Comparison of ENCODE assay signal across 14 cellular contexts in the genomic region with DNA sequence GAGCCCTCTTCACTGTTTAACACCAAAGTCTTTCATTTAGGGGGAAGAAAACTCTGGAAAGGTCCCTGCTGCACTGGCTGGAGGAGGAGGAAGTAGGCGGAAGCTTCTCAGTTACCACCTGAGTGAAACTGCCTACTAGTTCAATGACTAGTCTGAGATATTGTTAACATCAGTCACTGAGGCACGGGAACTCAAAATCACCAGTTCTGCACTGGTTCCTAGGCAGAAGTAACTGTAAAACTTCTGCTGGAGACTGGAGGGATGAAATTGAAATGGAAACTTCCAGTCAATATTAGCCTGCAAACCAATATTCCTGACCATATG.
DNase-seq lines count a peak whose midpoint lies in the region; ATAC-seq, FAIRE-seq and TF ChIP-seq lines count a peak whose summit lies in the region.
"Had no signal": no experiment of that assay in that cellular context is flagged by ENCODE, and none has a peak within 500 bp of the region (broad histone marks: within the 10 kb centered on the region; RNA-seq: fewer than 3 reads in every experiment).

No MANE protein-coding gene starts in this region.

- FAIRE-seq in GM12878 (lab: Jason Lieb, UNC): no peak

- no peaks in the 10 kb centered on the region for H3K9me3 Mint-ChIP-seq in WTC11

- intact Hi-C loops in GM12878 (cut with micrococcal nuclease; ENCODE audit: unreplicated experiment) (loop anchor here (2.0 kb wide), 1 partner anchor 244 kb away; no protein-coding TSS in a partner anchor), posterior cingulate gyrus (cut with DNase I) (loop anchor here (1.0 to 10.0 kb wide), 2 partner anchors 206 to 243 kb away; no protein-coding TSS in a partner anchor)

- H3K36me3 ChIP-seq in GM12878 (ENCODE audit: control insufficient read depth in 2 of 2, insufficient read depth in 2 of 2, low read length in 1 of 2): no peaks in the 10 kb centered on the region
- H3K36me3 ChIP-seq: colonic mucosa, transverse colon had no signal

- in situ Hi-C loops in GM12878 (cut with MboI): no loop called here

- H3K27me3 ChIP-seq in GM12878 (replicated peaks in 1 of 2; ENCODE audit: control insufficient read depth in 2 of 2, insufficient read depth in 2 of 2, low read length in 1 of 2): no peaks in the 10 kb centered on the region
- H3K27me3 ChIP-seq: colonic mucosa, transverse colon had no signal

- peaks cover 11% of the 10 kb centered on the region for H3K4me1 Mint-ChIP-seq in WTC11

- SMC1A ChIA-PET in GM12878 (lab: Charles Lee; ENCODE audit: uncharacterized antibody, unreplicated experiment): interaction anchor here (1.0 to 1.4 kb wide), 4 partner anchors 132 to 240 kb away, joined by 3 to 4 read pairs (median 3); no protein-coding TSS in a partner anchor

- H3K27ac ChIP-seq in GM12878 (ENCODE audit: control insufficient read depth, insufficient read depth): no peak overlapping the region; the same call in 1 of the 2 replicates
- H3K27ac ChIP-seq: colonic mucosa, KMS-11, RWPE1, transverse colon had no signal

- H3K4me1 ChIP-seq in GM12878 (ENCODE audit: control insufficient read depth, insufficient read depth, low read length): peaks cover 4% of the 10 kb centered on the region; the same call in 1 of the 2 replicates
- H3K4me1 ChIP-seq: colonic mucosa, transverse colon had no signal

- no peak overlapping the region for H3K4me3 ChIP-seq in GM12878
- H3K4me3 ChIP-seq: colonic mucosa, transverse colon had no signal

- peak overlapping the region; percentile 35 for H2AFZ ChIP-seq in GM12878 (ENCODE audit: control insufficient read depth, low read depth, low read length)

- BruUV-seq in GM12878 (replicated peaks; lab: Mats Ljungman, UMichigan): no TSS peak

- no peak overlapping the region for H3K9ac ChIP-seq in GM12878 (ENCODE audit: control insufficient read depth, insufficient read depth, low read length)
- H3K9ac ChIP-seq: KMS-11 had no signal

- no peak overlapping the region for H3K27ac Mint-ChIP-seq in WTC11

- no peak for DNase-seq in GM12878 (ENCODE audit: low read depth, low spot score)
- DNase-seq in stimulated activated CD4-positive, alpha-beta T cell treated with anti-CD3 and anti-CD28 coated beads, Interleukin-12 subunit alpha, Interleukin-12 subunit beta, amount 100 ng/mL, for 4 hours: no peak
- DNase-seq in posterior cingulate gyrus: no peak
- no peak for DNase-seq in WTC11 (ENCODE audit: low spot score)
- no peak for DNase-seq in stimulated activated CD4-positive, alpha-beta T cell treated with anti-CD3 and anti-CD28 coated beads, Interleukin-2, amount 100 ng/mL, for 24 hours
- DNase-seq: activated CD8-positive, alpha-beta memory T cell treated with anti-CD3 and anti-CD28 coated beads, Interleukin-2, amount 50 U/mL, for 48 hours; colonic mucosa; H7; transverse colon had no signal

- H4K20me1 ChIP-seq in GM12878 (ENCODE audit: control insufficient read depth, insufficient read depth): no peaks in the 10 kb centered on the region

- CTCF ChIA-PET in GM12878 (lab: Yijun Ruan, JAX) (interaction anchor here (1.9 to 2.9 kb wide), 5 partner anchors 210 to 634 kb away, joined by 6 to 14 read pairs (median 9); no protein-coding TSS in a partner anchor), WTC11 (lab: Charles Lee) (interaction anchor here (2.8 kb wide), 1 partner anchor 18 kb away, joined by 11 read pairs; no protein-coding TSS in a partner anchor)

- TF ChIP-seq EP300 in GM12878 (IDR thresholded peaks at IDR 0.05; ENCODE audit: borderline replicate concordance in 1 of 2, control insufficient read depth in 1 of 2, low read depth in 2 of 2, low read length in 2 of 2): no peak

- no peaks in the 10 kb centered on the region for H3K79me2 ChIP-seq in GM12878 (ENCODE audit: control insufficient read depth, insufficient read depth, low read length)

- RAD21 ChIA-PET in GM12878 (lab: Charles Lee; ENCODE audit: unreplicated experiment): interaction anchor here (1.8 kb wide), 1 partner anchor 252 kb away, joined by 4 read pairs; no protein-coding TSS in a partner anchor

- no peaks in the 10 kb centered on the region for H3K9me3 ChIP-seq in GM12878 (replicated peaks; ENCODE audit: control insufficient read depth, insufficient read depth, low read length)
- H3K9me3 ChIP-seq: colonic mucosa, transverse colon had no signal

- TF ChIP-seq RAD21 in GM12878 (IDR thresholded peaks at IDR 0.05; ENCODE audit: insufficient read depth, low read depth, low read length): no peak

- H3K27me3 Mint-ChIP-seq in WTC11 (ENCODE audit: low read depth): no peaks in the 10 kb centered on the region

- peak; percentile 83 for ATAC-seq in GM18858 (IDR thresholded peaks at IDR 0.05; ENCODE audit: unreplicated experiment)
- ATAC-seq in GM21526 (IDR thresholded peaks at IDR 0.05; ENCODE audit: low FRiP score, unreplicated experiment): peak; percentile 95
- peak; percentile 50 for ATAC-seq in HG03097 (IDR thresholded peaks at IDR 0.05; ENCODE audit: low FRiP score, unreplicated experiment)
- ATAC-seq in GM12878: peak; percentile 87
- ATAC-seq in WTC11: no peak

- H3K4me3 Mint-ChIP-seq in WTC11: no peak overlapping the region

- H3K4me2 ChIP-seq in GM12878 (ENCODE audit: control insufficient read depth, insufficient read depth): peak overlapping the region; percentile 62
- H3K4me2 ChIP-seq: KMS-11 had no signal

- no peak for TF ChIP-seq CTCF in GM12878 (IDR thresholded peaks at IDR 0.05 in 2 of 3, conservative IDR thresholded peaks at IDR 0.05 in 1 of 3; ENCODE audit: control insufficient read depth in 2 of 3, extremely low read depth in 1 of 3, insufficient read depth in 1 of 3, low read depth in 3 of 3, low read length in 3 of 3)
- no peak for TF ChIP-seq CTCF in WTC11 (IDR thresholded peaks at IDR 0.05)

- whole genome bisulfite sequencing in GM12878 (ENCODE audit: insufficient coverage, insufficient replicate concordance, low lambda C conversion rate, missing lambda C conversion rate): 23% methylated on average over 2 of the region's 2 CpGs

- TF ChIP-seq POLR2A in GM12878 (IDR thresholded peaks at IDR 0.05; ENCODE audit: low read depth, low read length): no peak

- POLR2A ChIA-PET in GM12878 (lab: Charles Lee): no interaction called here
- POLR2A ChIA-PET in WTC11 (lab: Charles Lee): no interaction called here

- H3K36me3 Mint-ChIP-seq in WTC11: no peaks in the 10 kb centered on the region

TF ChIP-seq in GM12878, 131 proteins besides CTCF, POLR2A, EP300 and RAD21:
- TF ChIP-seq EED (IDR thresholded peaks at IDR 0.05; ENCODE audit: low read depth) (0 out of 2 replicates have a peak, but pooled peaks have one; percentile 19), SMC3 (IDR thresholded peaks at IDR 0.05; ENCODE audit: borderline replicate concordance, low read length) (no peak)

TF ChIP-seq in WTC11, 78 proteins besides CTCF, POLR2A, EP300 and RAD21:
- TF ChIP-seq, protein P1, sequence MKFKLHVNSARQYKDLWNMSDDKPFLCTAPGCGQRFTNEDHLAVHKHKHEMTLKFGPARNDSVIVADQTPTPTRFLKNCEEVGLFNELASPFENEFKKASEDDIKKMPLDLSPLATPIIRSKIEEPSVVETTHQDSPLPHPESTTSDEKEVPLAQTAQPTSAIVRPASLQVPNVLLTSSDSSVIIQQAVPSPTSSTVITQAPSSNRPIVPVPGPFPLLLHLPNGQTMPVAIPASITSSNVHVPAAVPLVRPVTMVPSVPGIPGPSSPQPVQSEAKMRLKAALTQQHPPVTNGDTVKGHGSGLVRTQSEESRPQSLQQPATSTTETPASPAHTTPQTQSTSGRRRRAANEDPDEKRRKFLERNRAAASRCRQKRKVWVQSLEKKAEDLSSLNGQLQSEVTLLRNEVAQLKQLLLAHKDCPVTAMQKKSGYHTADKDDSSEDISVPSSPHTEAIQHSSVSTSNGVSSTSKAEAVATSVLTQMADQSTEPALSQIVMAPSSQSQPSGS (CRISPR knock-in tag; IDR thresholded peaks at IDR 0.05; ENCODE audit: borderline replicate concordance, low read depth): no peak
